ENCODE assay signal across 9 cellular contexts in genomic region chr15:74843891-74844299, GRCh38. TPM values are rescaled to one million over a fixed set of nuclear protein-coding genes. Genes with fewer than 3 reads are reported as not detected.
DNase-seq lines count a peak whose midpoint lies in the region; ATAC-seq and TF ChIP-seq lines count a peak whose summit lies in the region.
"Had no signal": no experiment of that assay in that cellular context is flagged by ENCODE, and none has a peak within 500 bp of the region (broad histone marks: within the 10 kb centered on the region; RNA-seq: fewer than 3 reads in every experiment).

No MANE protein-coding gene starts in this region.

- H3K27ac ChIP-seq in muscle layer of duodenum (ENCODE audit: low read length) (peak overlapping the region; percentile 69), vagina (peak overlapping the region; percentile 85)

- no peak for TF ChIP-seq CTCF in vagina (IDR thresholded peaks at IDR 0.05)
- TF ChIP-seq CTCF in lower leg skin (IDR thresholded peaks at IDR 0.05) = no peak

- TF ChIP-seq POLR2A in vagina (IDR thresholded peaks at IDR 0.05) (no peak), lower leg skin (IDR thresholded peaks at IDR 0.05) (no peak)

- DNase-seq in stimulated activated CD4-positive, alpha-beta T cell treated with anti-CD3 and anti-CD28 coated beads, Interleukin-15, amount 100 ng/mL, for 24 hours = peak; percentile 25
- DNase-seq in stimulated activated CD4-positive, alpha-beta T cell treated with anti-CD3 and anti-CD28 coated beads, Interleukin-1b, Interleukin-23, amount 100 ng/mL, for 48 hours = no peak
- no peak for DNase-seq in activated naive CD8-positive, alpha-beta T cell treated with anti-CD3 and anti-CD28 coated beads for 36 hours
- DNase-seq in vagina (ENCODE audit: extremely low spot score in 2 of 2) = no peak
- no peak for DNase-seq in lower leg skin (ENCODE audit: low spot score in 2 of 2)

- intact Hi-C loops in vagina (cut with DNase I) = no loop called here
- intact Hi-C loops in lower leg skin (cut with DNase I; ENCODE audit: low total_unique reads) = loop anchor here (10.0 kb wide), 1 partner anchor 51 kb away; the partner anchor contains the start of gene MPI

- WGBS in lower leg skin, 2 donors = 50 to 57% methylated on average over 6 to 12 of the region's 12 CpGs

- peaks cover 16% of the 10 kb centered on the region for H3K36me3 Mint-ChIP-seq in activated naive CD8-positive, alpha-beta T cell treated with anti-CD3 and anti-CD28 coated beads for 36 hours

- H3K9me3 ChIP-seq in muscle layer of duodenum (ENCODE audit: control insufficient read depth in 1 of 2, low read length in 2 of 2) (no peaks in the 10 kb centered on the region), vagina (no peaks in the 10 kb centered on the region)

- no peaks in the 10 kb centered on the region for H3K27me3 ChIP-seq in muscle layer of duodenum (ENCODE audit: low read depth, low read length)
- H3K27me3 ChIP-seq in vagina = no peaks in the 10 kb centered on the region

- peaks cover 41% of the 10 kb centered on the region for H3K4me1 Mint-ChIP-seq in activated naive CD8-positive, alpha-beta T cell treated with anti-CD3 and anti-CD28 coated beads for 36 hours

- peak overlapping the region; percentile 89 for H3K27ac Mint-ChIP-seq in activated naive CD8-positive, alpha-beta T cell treated with anti-CD3 and anti-CD28 coated beads for 36 hours

- H3K4me3 ChIP-seq in muscle layer of duodenum (ENCODE audit: low read depth in 1 of 2, low read length in 2 of 2) = peak overlapping the region; percentile 39 to 92
- peak overlapping the region in 1 of 2 donors; percentile 71 for H3K4me3 ChIP-seq in vagina
- no peak overlapping the region for H3K4me3 ChIP-seq in lower leg skin (ENCODE audit: low read depth, poor library complexity, severe bottlenecking)

- no peaks in the 10 kb centered on the region for H3K27me3 Mint-ChIP-seq in activated naive CD8-positive, alpha-beta T cell treated with anti-CD3 and anti-CD28 coated beads for 36 hours

- H3K4me3 Mint-ChIP-seq in activated naive CD8-positive, alpha-beta T cell treated with anti-CD3 and anti-CD28 coated beads for 36 hours = peak overlapping the region; percentile 90

- no peaks in the 10 kb centered on the region for H3K9me3 Mint-ChIP-seq in activated naive CD8-positive, alpha-beta T cell treated with anti-CD3 and anti-CD28 coated beads for 36 hours

- H3K36me3 ChIP-seq in muscle layer of duodenum (ENCODE audit: control insufficient read depth in 1 of 2, insufficient read depth in 2 of 2, low read length in 2 of 2) = peaks cover 26 to 45% of the 10 kb centered on the region in 2 donors
- peaks cover 0 to 33% of the 10 kb centered on the region in 2 donors for H3K36me3 ChIP-seq in vagina

- ATAC-seq in GM19395 (IDR thresholded peaks at IDR 0.05; ENCODE audit: unreplicated experiment) (no peak), HG03135 (IDR thresholded peaks at IDR 0.05; ENCODE audit: unreplicated experiment) (no peak)

- H3K4me1 ChIP-seq in muscle layer of duodenum (ENCODE audit: control insufficient read depth in 1 of 2, insufficient read depth in 2 of 2, low read length in 2 of 2) (peaks cover 14 to 19% of the 10 kb centered on the region in 2 donors), vagina (peaks cover 41% of the 10 kb centered on the region)

RNA-seq across cellular contexts. Expression of gene ULK3, which starts 0.9 kb away (rescaled TPM):
- total RNA-seq in activated naive CD8-positive, alpha-beta T cell treated with anti-CD3 and anti-CD28 coated beads for 36 hours = 10 to 100 TPM; 41.1 to 49.9 TPM
- total RNA-seq in vagina (75.9 TPM), lower leg skin (100 to 1,000 TPM; 108 to 189 (median 123) TPM)

RNA-seq across cellular contexts. Expression of gene CPLX3, which starts 17.5 kb away (rescaled TPM):
- total RNA-seq in activated naive CD8-positive, alpha-beta T cell treated with anti-CD3 and anti-CD28 coated beads for 36 hours = under 1 TPM in 1 of 2 experiments, not detected in 1; 0.19 TPM
- not detected for total RNA-seq in vagina
- under 1 TPM; 0.17 to 0.84 (median 0.28) TPM for total RNA-seq in lower leg skin
- total RNA-seq: lung microvascular endothelial cell had no signal

RNA-seq across cellular contexts. Expression of gene SCAMP2, which starts 29.3 kb away (rescaled TPM):
- total RNA-seq in activated naive CD8-positive, alpha-beta T cell treated with anti-CD3 and anti-CD28 coated beads for 36 hours = 10 to 100 TPM; 57.5 to 59.6 TPM
- 56.7 TPM for total RNA-seq in vagina
- total RNA-seq in lower leg skin = 100 to 1,000 TPM in 3 of 4 donors, 10 to 100 TPM in 1; 97.2 to 134 (median 107) TPM

RNA-seq across cellular contexts. Expression of gene LMAN1L, which starts 31.3 kb away (rescaled TPM):
- total RNA-seq in activated naive CD8-positive, alpha-beta T cell treated with anti-CD3 and anti-CD28 coated beads for 36 hours = under 1 TPM; 0.14 to 0.33 TPM
- total RNA-seq in vagina (not detected), lower leg skin (1 to 10 TPM in 1 of 4 donors, under 1 TPM in 1, not detected in 2; 0.29 to 1.3 TPM)
- total RNA-seq: lung microvascular endothelial cell had no signal

RNA-seq across cellular contexts. Expression of gene MPI, which starts 45.9 kb away (rescaled TPM):
- total RNA-seq in activated naive CD8-positive, alpha-beta T cell treated with anti-CD3 and anti-CD28 coated beads for 36 hours = 10 to 100 TPM; 71.4 to 73.2 TPM
- 43.2 TPM for total RNA-seq in vagina
- total RNA-seq in lower leg skin = 10 to 100 TPM; 27.6 to 73.1 (median 32.5) TPM
